ENCODE assay signal across 8 cellular contexts in the genomic region with DNA sequence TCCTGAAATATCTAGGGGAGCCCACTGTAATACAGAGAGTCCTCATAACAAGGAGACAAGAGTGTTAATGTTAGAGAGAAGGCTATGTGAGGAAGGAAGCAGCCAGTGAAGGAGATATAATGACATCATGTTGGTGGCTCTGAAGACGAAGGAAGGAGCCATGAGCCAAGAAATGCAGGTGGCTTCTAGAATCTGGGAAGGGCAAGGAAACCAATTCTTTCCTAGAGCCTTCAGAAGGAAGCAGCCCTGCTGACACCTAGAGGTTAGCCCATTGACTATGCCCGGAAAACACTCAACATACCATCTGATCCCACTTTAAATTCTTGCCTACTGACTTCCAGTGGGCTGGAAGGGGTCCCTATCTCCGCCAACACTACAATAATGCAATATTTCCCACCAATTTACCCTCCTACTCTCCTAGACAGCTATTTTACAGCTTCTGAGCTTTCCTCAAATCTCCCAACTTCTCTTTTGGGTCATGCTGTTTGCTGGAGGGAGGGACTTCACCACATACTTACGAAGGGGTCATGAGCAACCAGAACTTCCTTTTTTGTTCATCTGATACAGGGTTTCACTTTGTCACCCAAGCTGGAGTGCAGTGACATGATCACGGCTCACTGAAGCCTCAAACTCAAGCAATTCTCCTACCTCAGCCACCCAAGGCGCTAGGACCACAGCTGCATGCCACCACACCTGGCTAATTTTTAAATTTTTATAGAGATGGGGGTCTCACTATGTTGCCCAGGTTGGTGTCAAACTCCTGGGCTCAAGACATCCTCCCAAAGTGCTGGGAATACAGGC. TPM values are rescaled to one million over a fixed set of nuclear protein-coding genes. Genes with fewer than 3 reads are reported as not detected.
DNase-seq lines count a peak whose midpoint lies in the region; ATAC-seq and TF ChIP-seq lines count a peak whose summit lies in the region.

No MANE protein-coding gene starts in this region.

- no peak for TF ChIP-seq CTCF in neural progenitor cell (IDR thresholded peaks at IDR 0.05)

- ATAC-seq in HG03039 (IDR thresholded peaks at IDR 0.05; ENCODE audit: unreplicated experiment): peak; percentile 83

- no peak overlapping the region for H3K4me3 ChIP-seq in neural progenitor cell

- no peak overlapping the region for H3K4me2 ChIP-seq in neural progenitor cell

- no peak overlapping the region for H3K9ac ChIP-seq in neural progenitor cell

- H3K9me3 Mint-ChIP-seq in T-helper 2 cell treated with Interferon-gamma antibody and Interleukin-4, amounts not matched to agents 5 μg/mL and 100 μg/mL, for 36 hours: no peaks in the 10 kb centered on the region
- no peaks in the 10 kb centered on the region for H3K9me3 Mint-ChIP-seq in neural progenitor cell

- peaks cover 10% of the 10 kb centered on the region for H3K4me1 ChIP-seq in neural progenitor cell

- H3K27ac Mint-ChIP-seq in T-helper 2 cell treated with Interferon-gamma antibody and Interleukin-4, amounts not matched to agents 5 μg/mL and 100 μg/mL, for 36 hours: peak overlapping the region; percentile 71
- H3K27ac Mint-ChIP-seq in neural progenitor cell: peak overlapping the region; percentile 30

- no peak overlapping the region for H2AFZ ChIP-seq in neural progenitor cell (replicated peaks)

- no peak overlapping the region for H3K27ac ChIP-seq in neural progenitor cell

- H3K27me3 Mint-ChIP-seq in T-helper 2 cell treated with Interferon-gamma antibody and Interleukin-4, amounts not matched to agents 5 μg/mL and 100 μg/mL, for 36 hours (ENCODE audit: low read depth): no peaks in the 10 kb centered on the region
- peaks cover 2% of the 10 kb centered on the region for H3K27me3 Mint-ChIP-seq in neural progenitor cell (ENCODE audit: insufficient read depth, low read depth)

- H3K4me3 Mint-ChIP-seq in T-helper 2 cell treated with Interferon-gamma antibody and Interleukin-4, amounts not matched to agents 5 μg/mL and 100 μg/mL, for 36 hours: peak overlapping the region; percentile 37
- H3K4me3 Mint-ChIP-seq in neural progenitor cell: no peak overlapping the region

- H3F3A ChIP-seq in neural progenitor cell (ENCODE audit: low read depth): peaks cover 6% of the 10 kb centered on the region

- DNase-seq in stimulated activated CD4-positive, alpha-beta T cell treated with anti-CD3 and anti-CD28 coated beads, Interleukin-4, amount 100 ng/mL, for 24 hours: peak; percentile 11
- no peak for DNase-seq in stimulated activated CD4-positive, alpha-beta T cell treated with anti-CD3 and anti-CD28 coated beads, Interleukin-2, amount 100 ng/mL, for 48 hours
- DNase-seq in T-helper 2 cell treated with Interferon-gamma antibody and Interleukin-4, amounts not matched to agents 5 μg/mL and 100 μg/mL, for 36 hours (ENCODE audit: low spot score): peak; percentile 32
- DNase-seq in neural progenitor cell (ENCODE audit: low spot score): no peak
- no peak for DNase-seq in superior temporal gyrus (ENCODE audit: extremely low spot score)
- no peak for DNase-seq in NCI-H146 (lab: John Stamatoyannopoulos, UW)
- DNase-seq in glomerular visceral epithelial cell (ENCODE audit: extremely low spot score): no peak

- H3K4me1 Mint-ChIP-seq in T-helper 2 cell treated with Interferon-gamma antibody and Interleukin-4, amounts not matched to agents 5 μg/mL and 100 μg/mL, for 36 hours (ENCODE audit: low read depth): peaks cover 23% of the 10 kb centered on the region
- H3K4me1 Mint-ChIP-seq in neural progenitor cell: peaks cover 7% of the 10 kb centered on the region

- no peaks in the 10 kb centered on the region for H3K27me3 ChIP-seq in neural progenitor cell

- H3K36me3 ChIP-seq in neural progenitor cell: no peaks in the 10 kb centered on the region

- H3K9me3 ChIP-seq in neural progenitor cell (ENCODE audit: low read depth): no peaks in the 10 kb centered on the region

- no peaks in the 10 kb centered on the region for H4K20me1 ChIP-seq in neural progenitor cell (ENCODE audit: low read depth)

- peaks cover 53% of the 10 kb centered on the region for H3K79me2 ChIP-seq in neural progenitor cell (ENCODE audit: low read depth)

- peaks cover 6% of the 10 kb centered on the region for H3K36me3 Mint-ChIP-seq in T-helper 2 cell treated with Interferon-gamma antibody and Interleukin-4, amounts not matched to agents 5 μg/mL and 100 μg/mL, for 36 hours (ENCODE audit: low read depth)
- H3K36me3 Mint-ChIP-seq in neural progenitor cell: peaks cover 4% of the 10 kb centered on the region

RNA-seq across cellular contexts. Expression of a gene that starts 25.2 kb away (rescaled TPM):
- 218 and 241 TPM in 2 replicates for total RNA-seq in neural progenitor cell (ENCODE audit: low replicate concordance)

RNA-seq across cellular contexts. Expression of a gene that starts 26.0 kb away (rescaled TPM):
- 80.4 and 114 TPM in 2 replicates for total RNA-seq in neural progenitor cell (ENCODE audit: low replicate concordance)

Comparison
In these comparisons a context has a peak if more than half of its experiments do, and no peak if none do; other contexts are left out.
1. DNase-seq: peak in stimulated activated CD4-positive, alpha-beta T cell treated with anti-CD3 and anti-CD28 coated beads, Interleukin-4, amount 100 ng/mL, for 24 hours (single experiment) and T-helper 2 cell treated with Interferon-gamma antibody and Interleukin-4, amounts not matched to agents 5 μg/mL and 100 μg/mL, for 36 hours (single experiment); none in stimulated activated CD4-positive, alpha-beta T cell treated with anti-CD3 and anti-CD28 coated beads, Interleukin-2, amount 100 ng/mL, for 48 hours (0 of 2), neural progenitor cell (single experiment), superior temporal gyrus (single experiment), NCI-H146 (single experiment) and glomerular visceral epithelial cell (single experiment).